Comparison of ENCODE assay signal across 24 cellular contexts in genomic region chr15:89666858-89667705, GRCh38. TPM values are rescaled to one million over a fixed set of nuclear protein-coding genes. Genes with fewer than 3 reads are reported as not detected.
"Had no signal": no experiment of that assay in that cellular context is flagged by ENCODE, and none has a peak within 500 bp of the region (broad histone marks: within the 10 kb centered on the region; RNA-seq: fewer than 3 reads in every experiment).

No MANE protein-coding gene starts in this region.

- ATAC-seq: activated T-cell treated with anti-CD3 and anti-CD28 coated beads, Interleukin-2, amount 50 U/mL, for 4 hours; gastrocnemius medialis; left colon; mucosa of descending colon; naive thymus-derived CD4-positive, alpha-beta T cell; T-cell had no signal

- H3K27ac ChIP-seq: SK-N-MC had no signal

- H3K4me3 ChIP-seq: gastrocnemius medialis, lung, mucosa of descending colon, SK-N-MC had no signal

- H3K36me3 ChIP-seq: gastrocnemius medialis had no signal

- DNase-seq: activated CD4-positive, alpha-beta memory T cell treated with anti-CD3 and anti-CD28 coated beads, Interleukin-2, amount 10 ng/mL, durations not matched to agents 7 days and 5 days; activated CD4-positive, alpha-beta T cell treated with anti-CD3 and anti-CD28 coated beads for 4 hours; activated effector memory CD4-positive, alpha-beta T cell treated with anti-CD3 and anti-CD28 coated beads, Interleukin-2, amount 50 U/mL, for 16 hours; activated naive CD8-positive, alpha-beta T cell treated with anti-CD3 and anti-CD28 coated beads for 36 hours; activated T-cell treated with anti-CD3 and anti-CD28 coated beads, Interleukin-2, amount 50 U/mL, for 4 hours; aorta; gastrocnemius medialis; naive thymus-derived CD4-positive, alpha-beta T cell; nucleus accumbens; small intestine; stimulated activated CD4-positive, alpha-beta T cell treated with anti-CD3 and anti-CD28 coated beads, Interleukin-4, amount 100 ng/mL, for 24 hours; stimulated activated naive CD4-positive, alpha-beta T cell; substantia nigra; T-cell had no signal

- H3K27me3 ChIP-seq: gastrocnemius medialis had no signal

- H3K9me3 ChIP-seq: gastrocnemius medialis, mucosa of descending colon had no signal

RNA-seq across cellular contexts. Expression of gene KIF7, which starts 11.8 kb away (rescaled TPM):
- polyA plus RNA-seq: naive thymus-derived CD4-positive, alpha-beta T cell had no signal

RNA-seq across cellular contexts. Expression of gene PLIN1, which starts 12.1 kb away (rescaled TPM):
- total RNA-seq: dermis microvascular lymphatic vessel endothelial cell had no signal

RNA-seq across cellular contexts. Expression of gene WDR93, which starts 23.5 kb away (rescaled TPM):
- total RNA-seq: activated CD4-positive, alpha-beta memory T cell treated with anti-CD3 and anti-CD28 coated beads, Interleukin-2, amount 10 ng/mL, durations not matched to agents 7 days and 5 days; activated naive CD8-positive, alpha-beta T cell treated with anti-CD3 and anti-CD28 coated beads for 36 hours; activated T-cell treated with anti-CD3 and anti-CD28 coated beads, Interleukin-2, amount 50 U/mL, for 4 hours; aorta; bronchial epithelial cell; chondrocyte; dermis microvascular lymphatic vessel endothelial cell; epithelial cell of proximal tubule; gastrocnemius medialis; left colon; posterior vena cava; WTC11 had no signal
- polyA plus RNA-seq: naive thymus-derived CD4-positive, alpha-beta T cell had no signal
